Comparison of ENCODE assay signal across 16 cellular contexts in the genomic region with DNA sequence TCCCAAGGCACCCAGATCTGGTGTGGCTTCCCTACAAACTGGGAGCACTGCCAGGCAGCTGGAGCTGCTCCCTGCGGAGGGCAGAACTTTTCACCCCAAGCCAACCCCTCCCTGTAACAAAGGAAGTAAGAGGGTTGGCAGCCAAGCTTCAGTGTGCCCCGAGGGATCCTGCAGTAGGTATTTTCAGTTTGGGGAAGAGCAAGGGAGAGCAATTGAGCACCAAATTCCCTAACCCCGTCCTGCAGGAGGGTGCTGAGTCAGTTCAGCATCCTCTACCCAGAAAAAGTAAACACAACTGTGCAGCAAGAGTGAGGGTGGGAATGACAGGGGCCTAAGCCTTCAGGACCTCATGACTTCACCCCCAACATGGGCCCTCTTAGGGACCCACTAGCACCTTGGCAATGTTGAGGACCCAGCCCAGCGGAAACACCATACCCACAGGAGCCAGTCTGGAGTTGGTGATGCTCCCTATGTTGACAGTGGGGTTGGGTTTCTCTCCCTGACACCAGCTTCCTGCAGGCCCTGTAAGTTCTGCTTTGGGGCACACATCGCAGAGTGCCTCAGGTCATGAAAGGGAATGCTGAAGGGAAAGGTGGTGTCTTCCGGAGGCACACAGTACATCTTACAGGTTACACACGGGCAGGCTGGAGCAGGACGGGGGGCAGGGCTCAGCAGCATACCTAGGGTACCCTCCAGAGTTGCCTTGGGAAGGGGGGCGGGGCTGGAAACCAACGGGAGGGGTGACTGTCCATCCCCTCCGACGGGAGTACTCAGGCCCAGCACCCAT. TPM values are rescaled to one million over a fixed set of nuclear protein-coding genes. Genes with fewer than 3 reads are reported as not detected.
DNase-seq lines count a peak whose midpoint lies in the region; ATAC-seq and TF ChIP-seq lines count a peak whose summit lies in the region.
"Had no signal": no experiment of that assay in that cellular context is flagged by ENCODE, and none has a peak within 500 bp of the region (broad histone marks: within the 10 kb centered on the region; RNA-seq: fewer than 3 reads in every experiment).

No MANE protein-coding gene starts in this region.

- DNase-seq in AG08395 (ENCODE audit: low spot score): peak; percentile 41
- DNase-seq in MG63: peak; percentile 79
- DNase-seq in mucosa of gallbladder (ENCODE audit: low spot score): peak; percentile 74
- no peak for DNase-seq in NCI-H82 (lab: John Stamatoyannopoulos, UW)
- no peak for DNase-seq in ovary
- DNase-seq in NOMO-1 treated with DMSO at 0.1 percent for 48 hours (lab: John Stamatoyannopoulos, UW; ENCODE audit: unreplicated experiment): no peak
- no peak for DNase-seq in SHP77 treated with DMSO at 0.1 percent for 48 hours (lab: John Stamatoyannopoulos, UW)
- DNase-seq: activated naive CD4-positive, alpha-beta T cell treated with anti-CD3 and anti-CD28 coated beads, Interleukin-2, amount 10 ng/mL, durations not matched to agents 7 days and 5 days; cortex of kidney; GDM1; left lung; NCI-H2171; stimulated activated CD8-positive, alpha-beta memory T cell treated with anti-CD3 and anti-CD28 coated beads, Interleukin-4, amount 100 ng/mL, for 48 hours; T1000 had no signal

- H3K27me3 ChIP-seq in MG63 (no peaks in the 10 kb centered on the region), ovary (no peaks in the 10 kb centered on the region)
- H3K27me3 ChIP-seq: left lung had no signal

- intact Hi-C loops in ovary (cut with DNase I): no loop called here

- TF ChIP-seq POLR2A in ovary (IDR thresholded peaks at IDR 0.05): no peak

- no peak overlapping the region for H3K27ac ChIP-seq in ovary
- H3K27ac ChIP-seq: KMS-11 had no signal

- WGBS in ovary, 3 donors: 58 to 65% (median 58%) methylated on average over 12 of the region's 12 CpGs

- ATAC-seq in esophagus mucosa: peak; percentile 78

- no peaks in the 10 kb centered on the region for H3K9me3 ChIP-seq in MG63
- H3K9me3 ChIP-seq in ovary: no peaks in the 10 kb centered on the region
- H3K9me3 ChIP-seq: left lung had no signal

- H3K36me3 ChIP-seq in MG63 (peaks cover 51% of the 10 kb centered on the region), ovary (no peaks in the 10 kb centered on the region)

- TF ChIP-seq EP300 in ovary (IDR thresholded peaks at IDR 0.05): no peak

- H3K4me1 ChIP-seq in ovary (ENCODE audit: insufficient read depth): peaks cover 3% of the 10 kb centered on the region

- no peak overlapping the region for H3K4me3 ChIP-seq in MG63
- H3K4me3 ChIP-seq in ovary: no peak overlapping the region
- H3K4me3 ChIP-seq: left lung had no signal

- no peak for TF ChIP-seq CTCF in ovary (IDR thresholded peaks at IDR 0.05)

RNA-seq across cellular contexts. Expression of gene SH3BP5L, which starts 14.8 kb away (rescaled TPM):
- 15.8 and 30.0 TPM in 2 replicates for total RNA-seq in MG63 (2014; rRNA removed; shearing (Covaris generic); ENCODE audit: low replicate concordance)
- total RNA-seq in esophagus mucosa: 17.1 TPM
- total RNA-seq in mucosa of gallbladder: 40.0 TPM
- 10 to 100 TPM in 6 of 7 donors, 1 to 10 TPM in 1; 9.4 to 16.8 (median 13.9) TPM for total RNA-seq in ovary
- polyA plus RNA-seq in ovary: 10 to 100 TPM in 1 of 2 donors, 1 to 10 TPM in 1; 8.1 to 13.8 TPM

RNA-seq across cellular contexts. Expression of gene ZNF672, which starts 27.1 kb away (rescaled TPM):
- 16.4 and 22.2 TPM in 2 replicates for total RNA-seq in MG63 (2014; rRNA removed; shearing (Covaris generic); ENCODE audit: low replicate concordance)
- total RNA-seq in esophagus mucosa (16.8 TPM), mucosa of gallbladder (41.6 TPM), ovary (10 to 100 TPM; 15.1 to 29.5 (median 21.6) TPM)
- polyA plus RNA-seq in ovary: 10 to 100 TPM in 1 of 2 donors, 1 to 10 TPM in 1; 7.3 to 10.8 TPM

RNA-seq across cellular contexts. Expression of gene ZNF692, which starts 48.0 kb away (rescaled TPM):
- total RNA-seq in MG63 (2014; rRNA removed; shearing (Covaris generic); ENCODE audit: low replicate concordance): 14.3 and 14.7 TPM in 2 replicates
- total RNA-seq in esophagus mucosa (16.6 TPM), mucosa of gallbladder (62.7 TPM), ovary (10 to 100 TPM; 27.4 to 47.7 (median 35.4) TPM)
- 10 to 100 TPM; 13.2 to 47.4 TPM for polyA plus RNA-seq in ovary

RNA-seq across cellular contexts. Expression of gene LYPD8, which starts 55.4 kb away (rescaled TPM):
- total RNA-seq in MG63 (2014; rRNA removed; shearing (Covaris generic); ENCODE audit: low replicate concordance): not detected in 2 replicates
- total RNA-seq in esophagus mucosa: not detected
- not detected for total RNA-seq in mucosa of gallbladder
- total RNA-seq in ovary: under 1 TPM in 1 of 7 donors, not detected in 6; 0.24 TPM
- not detected for polyA plus RNA-seq in ovary
- total RNA-seq: left lung had no signal

Comparison
In these comparisons a context has a peak if more than half of its experiments do, and no peak if none do; other contexts are left out.
1. DNase-seq: peak in AG08395 (single experiment), MG63 (single experiment) and mucosa of gallbladder (single experiment); none in NCI-H82 (single experiment), ovary (0 of 5), NOMO-1 treated with DMSO at 0.1 percent for 48 hours (single experiment) and SHP77 treated with DMSO at 0.1 percent for 48 hours (single experiment).